ENCODE assay signal across 8 cellular contexts in genomic region chr10:80444646-80445319, GRCh38. TPM values are rescaled to one million over a fixed set of nuclear protein-coding genes. Genes with fewer than 3 reads are reported as not detected.
A peak's percentile ranks its signal among the peaks of the same experiment; 100 is the strongest.
DNase-seq lines count a peak whose midpoint lies in the region; ATAC-seq and TF ChIP-seq lines count a peak whose summit lies in the region.

No MANE protein-coding gene starts in this region.

- TF ChIP-seq CTCF in RWPE1 (conservative IDR thresholded peaks at IDR 0.05; ENCODE audit: low read depth) (peak; percentile 83), psoas muscle (IDR thresholded peaks at IDR 0.05) (peak; percentile 69)

- intact Hi-C loops in head of caudate nucleus (cut with DNase I) (no loop called here), psoas muscle (cut with DNase I) (loop anchor here (1.0 to 5.0 kb wide), 4 partner anchors 57 to 62 kb away; no protein-coding TSS in a partner anchor)

- peak; percentile 79 for DNase-seq in EH (ENCODE audit: low read depth)
- DNase-seq in RWPE1 (ENCODE audit: low spot score): peak; percentile 62
- peak; percentile 60 for DNase-seq in activated naive CD8-positive, alpha-beta T cell treated with anti-CD3 and anti-CD28 coated beads for 36 hours
- DNase-seq in head of caudate nucleus: peak; percentile 56 to 91 (median 77)
- DNase-seq in psoas muscle: peak; percentile 67 to 77
- no peak for DNase-seq in 8988T

- H3K36me3 Mint-ChIP-seq in activated naive CD8-positive, alpha-beta T cell treated with anti-CD3 and anti-CD28 coated beads for 36 hours: no peaks in the 10 kb centered on the region

- H3K9me3 Mint-ChIP-seq in activated naive CD8-positive, alpha-beta T cell treated with anti-CD3 and anti-CD28 coated beads for 36 hours: no peaks in the 10 kb centered on the region

- no peaks in the 10 kb centered on the region for H3K27me3 ChIP-seq in psoas muscle (ENCODE audit: insufficient read depth in 3 of 3, low read length in 2 of 3)

- WGBS in psoas muscle, 3 donors: 18 to 22% (median 20%) methylated on average over 11 of the region's 11 CpGs

- H3K27ac ChIP-seq in RWPE1 (0 out of 2 replicates have a peak overlapping the region, but pooled peaks have one; percentile 21), psoas muscle (no peak overlapping the region)

- CTCF ChIA-PET in RWPE1 (lab: Yijun Ruan, JAX): interaction anchor here (0.5 to 2.8 kb wide), 41 partner anchors 8 to 480 kb away, joined by 3 to 42 read pairs (median 4); partner anchors contain the start of gene TSPAN14

- peaks cover 44% of the 10 kb centered on the region for H3K4me1 Mint-ChIP-seq in activated naive CD8-positive, alpha-beta T cell treated with anti-CD3 and anti-CD28 coated beads for 36 hours

- ATAC-seq in GM21381 (IDR thresholded peaks at IDR 0.05; ENCODE audit: unreplicated experiment): peak; percentile 69
- peak; percentile 69 for ATAC-seq in HG03565 (IDR thresholded peaks at IDR 0.05; ENCODE audit: unreplicated experiment)
- ATAC-seq in psoas muscle: peak; percentile 90 to 98 (median 94)

- H3K9me3 ChIP-seq in psoas muscle: no peaks in the 10 kb centered on the region

- no peaks in the 10 kb centered on the region for H3K4me1 ChIP-seq in psoas muscle

- POLR2A ChIA-PET in RWPE1 (lab: Yijun Ruan, JAX; ENCODE audit: low non-redundant PET): no interaction called here

- H3K36me3 ChIP-seq in psoas muscle (ENCODE audit: insufficient read depth in 1 of 2, low read depth in 1 of 2): no peaks in the 10 kb centered on the region

- H3K4me3 Mint-ChIP-seq in activated naive CD8-positive, alpha-beta T cell treated with anti-CD3 and anti-CD28 coated beads for 36 hours: no peak overlapping the region

- H3K27ac Mint-ChIP-seq in activated naive CD8-positive, alpha-beta T cell treated with anti-CD3 and anti-CD28 coated beads for 36 hours: peak overlapping the region; percentile 47

- H3K27me3 Mint-ChIP-seq in activated naive CD8-positive, alpha-beta T cell treated with anti-CD3 and anti-CD28 coated beads for 36 hours: no peaks in the 10 kb centered on the region

- no peak overlapping the region for H3K4me3 ChIP-seq in psoas muscle

RNA-seq across cellular contexts. Expression of gene TSPAN14, which starts 9.3 kb away (rescaled TPM):
- total RNA-seq in activated naive CD8-positive, alpha-beta T cell treated with anti-CD3 and anti-CD28 coated beads for 36 hours: 10 to 100 TPM; 39.6 to 40.4 TPM
- 10 to 100 TPM; 23.9 to 33.3 (median 25.7) TPM for total RNA-seq in psoas muscle
- 10 to 100 TPM; 19.4 to 20.0 (median 19.6) TPM for polyA plus RNA-seq in psoas muscle

RNA-seq across cellular contexts. Expression of gene PRXL2A, which starts 36.4 kb away (rescaled TPM):
- 10 to 100 TPM; 23.3 to 24.5 TPM for total RNA-seq in activated naive CD8-positive, alpha-beta T cell treated with anti-CD3 and anti-CD28 coated beads for 36 hours
- 10 to 100 TPM; 34.2 to 51.8 (median 41.4) TPM for total RNA-seq in psoas muscle
- 10 to 100 TPM; 19.0 to 39.9 (median 28.4) TPM for polyA plus RNA-seq in psoas muscle
